Comparison of ENCODE assay signal across 7 cellular contexts in genomic region chr4:10006236-10006603, GRCh38. TPM values are rescaled to one million over a fixed set of nuclear protein-coding genes. Genes with fewer than 3 reads are reported as not detected.
DNase-seq lines count a peak whose midpoint lies in the region; ATAC-seq and TF ChIP-seq lines count a peak whose summit lies in the region.

No MANE protein-coding gene starts in this region.

- H3K27ac ChIP-seq in HL-60 (replicated peaks), result peak overlapping the region; percentile 58
- H3K27ac ChIP-seq in adrenal gland, result peak overlapping the region in 2 of 5 donors; percentile 70 to 78
- peak overlapping the region; percentile 78 to 87 (median 80) for H3K27ac ChIP-seq in upper lobe of left lung

- H3K36me3 ChIP-seq in adrenal gland (replicated peaks in 1 of 2), result no peaks in the 10 kb centered on the region
- H3K36me3 ChIP-seq in kidney epithelial cell (ENCODE audit: control insufficient read depth, insufficient read depth, low read length), result no peaks in the 10 kb centered on the region
- no peaks in the 10 kb centered on the region for H3K36me3 ChIP-seq in upper lobe of left lung

- peak in 1 of 4 donors; percentile 90 for TF ChIP-seq EP300 in upper lobe of left lung (IDR thresholded peaks at IDR 0.05)

- 37 to 57% (median 46%) methylated on average over 6 of the region's 6 CpGs for WGBS in adrenal gland, 4 donors
- WGBS in upper lobe of left lung, 2 donors, result 5 to 13% methylated on average over 6 of the region's 6 CpGs

- ATAC-seq in GM19025 (IDR thresholded peaks at IDR 0.05; ENCODE audit: low read depth, unreplicated experiment) (peak; percentile 28), upper lobe of left lung (ENCODE audit: low FRiP score in 2 of 2) (peak; percentile 90 to 91)

- intact Hi-C loops in adrenal gland (cut with DNase I), result loop anchor here in 1 of 2 donors (2.0 kb wide), 1 partner anchor 245 kb away; no protein-coding TSS in a partner anchor

- H3K4me1 ChIP-seq in adrenal gland (replicated peaks in 1 of 2) (peaks cover 0 to 29% of the 10 kb centered on the region in 2 donors), upper lobe of left lung (peaks cover 31 to 36% (median 34%) of the 10 kb centered on the region in 4 donors)

- H3K27me3 ChIP-seq in HL-60 (ENCODE audit: insufficient read depth, poor library complexity, severe bottlenecking) (no peaks in the 10 kb centered on the region), adrenal gland (no peaks in the 10 kb centered on the region), kidney epithelial cell (ENCODE audit: control insufficient read depth, insufficient read depth, low read length) (no peaks in the 10 kb centered on the region), upper lobe of left lung (no peaks in the 10 kb centered on the region)

- no peak for TF ChIP-seq CTCF in HL-60 (IDR thresholded peaks at IDR 0.05; ENCODE audit: insufficient read depth, low read length)
- no peak for TF ChIP-seq CTCF in adrenal gland (IDR thresholded peaks at IDR 0.05)
- TF ChIP-seq CTCF in kidney epithelial cell (IDR thresholded peaks at IDR 0.05; ENCODE audit: insufficient read depth, low read length, poor library complexity, severe bottlenecking), result no peak
- no peak for TF ChIP-seq CTCF in upper lobe of left lung (IDR thresholded peaks at IDR 0.05)

- H3K4me3 ChIP-seq in HL-60 (replicated peaks; ENCODE audit: insufficient read depth, low read length), result no peak overlapping the region
- no peak overlapping the region for H3K4me3 ChIP-seq in adrenal gland
- no peak overlapping the region for H3K4me3 ChIP-seq in kidney epithelial cell (ENCODE audit: low read depth, low read length)
- peak overlapping the region in 2 of 4 donors; percentile 4 to 19 for H3K4me3 ChIP-seq in upper lobe of left lung

- DNase-seq in HL-60 (ENCODE audit: low read depth in 1 of 2, low spot score in 1 of 2) (peak in 1 of 2 experiments; percentile 80), adrenal gland (peak in 5 of 7 donors; percentile 29 to 40 (median 35)), kidney epithelial cell (ENCODE audit: low read depth) (peak; percentile 87), upper lobe of left lung (peak in 1 of 2 donors; percentile 86), NCI-H82 treated with DMSO at 0.1 percent for 48 hours (lab: John Stamatoyannopoulos, UW; ENCODE audit: unreplicated experiment) (no peak), NAMALWA (ENCODE audit: low spot score) (no peak)

- H3K9me3 ChIP-seq in adrenal gland (replicated peaks in 1 of 3) (no peaks in the 10 kb centered on the region), upper lobe of left lung (no peaks in the 10 kb centered on the region)

- no peak for TF ChIP-seq POLR2A in adrenal gland (IDR thresholded peaks at IDR 0.05)
- TF ChIP-seq POLR2A in upper lobe of left lung (IDR thresholded peaks at IDR 0.05), result peak in 1 of 4 donors; percentile 52

RNA-seq across cellular contexts. Expression of gene SLC2A9, which starts 15.1 kb away (rescaled TPM):
- total RNA-seq in adrenal gland, result 10 to 100 TPM in 5 of 8 donors, 1 to 10 TPM in 3; 6.7 to 16.6 (median 12.8) TPM
- 1 to 10 TPM; 1.8 to 7.8 (median 2.1) TPM for polyA plus RNA-seq in adrenal gland
- 2.3 and 3.6 TPM in 2 replicates for total RNA-seq in kidney epithelial cell
- 10 to 100 TPM in 3 of 6 donors, 1 to 10 TPM in 3; 5.4 to 25.1 (median 13.0) TPM for total RNA-seq in upper lobe of left lung

Comparison
In these comparisons a context has a peak if more than half of its experiments do, and no peak if none do; other contexts are left out.
1. DNase-seq: peak in adrenal gland (5 of 7) and kidney epithelial cell (single experiment); none in NCI-H82 treated with DMSO at 0.1 percent for 48 hours (single experiment) and NAMALWA (single experiment).